20 cellular contexts compared by ENCODE assay signal in the genomic region with DNA sequence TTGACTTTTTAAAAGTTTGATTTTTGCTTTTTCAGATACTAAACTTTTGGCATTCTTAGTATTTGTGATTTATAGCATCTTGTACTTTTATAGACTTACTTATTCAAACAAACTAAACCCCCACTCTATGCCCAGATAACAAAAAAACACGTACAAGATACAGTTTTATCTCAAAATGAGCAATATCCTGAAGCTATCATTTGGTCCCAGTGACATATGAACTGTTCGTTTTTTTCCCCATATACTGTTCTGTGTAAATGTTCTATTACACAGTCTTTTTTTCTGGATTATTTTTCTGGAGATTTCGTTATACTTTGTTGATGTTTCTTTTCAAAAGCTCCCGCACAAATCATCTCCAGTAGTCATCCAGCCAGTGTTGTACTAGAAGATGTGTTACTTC. TPM values are rescaled to one million over a fixed set of nuclear protein-coding genes. Genes with fewer than 3 reads are reported as not detected.
DNase-seq lines count a peak whose midpoint lies in the region; ATAC-seq and TF ChIP-seq lines count a peak whose summit lies in the region.
"Had no signal": no experiment of that assay in that cellular context is flagged by ENCODE, and none has a peak within 500 bp of the region (broad histone marks: within the 10 kb centered on the region; RNA-seq: fewer than 3 reads in every experiment).

No MANE protein-coding gene starts in this region.

- H3K4me1 Mint-ChIP-seq in naive thymus-derived CD8-positive, alpha-beta T cell = peaks cover 10 to 16% (median 11%) of the 10 kb centered on the region in 4 donors

- H3K9me3 ChIP-seq in right atrium auricular region (no peaks in the 10 kb centered on the region), psoas muscle (no peaks in the 10 kb centered on the region), mucosa of descending colon (no peaks in the 10 kb centered on the region)
- H3K9me3 ChIP-seq: SJCRH30, tibial nerve had no signal

- no peaks in the 10 kb centered on the region for H3K27me3 Mint-ChIP-seq in naive thymus-derived CD8-positive, alpha-beta T cell
- H3K27me3 Mint-ChIP-seq: brain; CD4-positive, alpha-beta T cell had no signal

- WGBS in psoas muscle, 3 donors = 63 to 71% (median 65%) methylated on average over 4 of the region's 4 CpGs

- H3K4me3 ChIP-seq in right atrium auricular region = no peak overlapping the region
- H3K4me3 ChIP-seq in fibroblast of pulmonary artery (replicated peaks; ENCODE audit: low read depth, low read length) = no peak overlapping the region
- no peak overlapping the region for H3K4me3 ChIP-seq in psoas muscle
- H3K4me3 ChIP-seq in mucosa of descending colon = no peak overlapping the region
- H3K4me3 ChIP-seq: SJCRH30, tibial nerve had no signal

- no peak for TF ChIP-seq CTCF in right atrium auricular region (IDR thresholded peaks at IDR 0.05)
- TF ChIP-seq CTCF in fibroblast of pulmonary artery (IDR thresholded peaks at IDR 0.05; ENCODE audit: low read length, missing control alignments) = no peak
- TF ChIP-seq CTCF in psoas muscle (IDR thresholded peaks at IDR 0.05) = no peak
- no peak for TF ChIP-seq CTCF in mucosa of descending colon (IDR thresholded peaks at IDR 0.05)

- H3K27ac ChIP-seq in right atrium auricular region (peak overlapping the region; percentile 58 to 75), psoas muscle (peak overlapping the region; percentile 23)
- H3K27ac ChIP-seq: SJCRH30 had no signal

- DNase-seq in right atrium auricular region (ENCODE audit: low spot score) = no peak
- DNase-seq in Right ventricle myocardium inferior (ENCODE audit: missing footprints) = no peak
- peak; percentile 38 for DNase-seq in fibroblast of pulmonary artery (ENCODE audit: low read depth)
- no peak for DNase-seq in psoas muscle
- no peak for DNase-seq in naive thymus-derived CD8-positive, alpha-beta T cell
- DNase-seq in mucosa of descending colon = no peak
- no peak for DNase-seq in CD1c-positive myeloid dendritic cell (ENCODE audit: extremely low spot score)
- DNase-seq: activated CD4-positive, alpha-beta T cell treated with anti-CD3 and anti-CD28 coated beads for 48 hours; activated naive CD4-positive, alpha-beta T cell; CD4-positive, alpha-beta T cell; effector CD8-positive, alpha-beta T cell; NCI-H1930; NCI-H524; SJCRH30; stimulated activated CD4-positive, alpha-beta T cell treated with anti-CD3 and anti-CD28 coated beads, Interleukin-4, amount 100 ng/mL, for 24 hours; stimulated activated CD8-positive, alpha-beta memory T cell treated with anti-CD3 and anti-CD28 coated beads, Interleukin-4, amount 100 ng/mL, for 48 hours; T-helper 9 cell had no signal

- H3K4me1 ChIP-seq in right atrium auricular region (peaks cover 0 to 34% of the 10 kb centered on the region in 2 donors), psoas muscle (peaks cover 28% of the 10 kb centered on the region), mucosa of descending colon (ENCODE audit: low read depth) (no peaks in the 10 kb centered on the region)

- H3K9me3 Mint-ChIP-seq in naive thymus-derived CD8-positive, alpha-beta T cell = no peaks in the 10 kb centered on the region
- H3K9me3 Mint-ChIP-seq: brain; CD4-positive, alpha-beta T cell had no signal

- ATAC-seq in Right ventricle myocardium inferior = no peak
- no peak for ATAC-seq in psoas muscle
- no peak for ATAC-seq in HG03139 (IDR thresholded peaks at IDR 0.05; ENCODE audit: unreplicated experiment)
- ATAC-seq in naive thymus-derived CD8-positive, alpha-beta T cell = no peak
- ATAC-seq in mucosa of descending colon = no peak

- H3K36me3 Mint-ChIP-seq in naive thymus-derived CD8-positive, alpha-beta T cell = no peaks in the 10 kb centered on the region
- H3K36me3 Mint-ChIP-seq: brain had no signal

- peak overlapping the region in 1 of 10 donors; percentile 0 for H3K27ac Mint-ChIP-seq in naive thymus-derived CD8-positive, alpha-beta T cell
- H3K27ac Mint-ChIP-seq: CD4-positive, alpha-beta T cell had no signal

- no peaks in the 10 kb centered on the region for H3K27me3 ChIP-seq in right atrium auricular region
- H3K27me3 ChIP-seq in psoas muscle (ENCODE audit: insufficient read depth in 3 of 3, low read length in 2 of 3) = no peaks in the 10 kb centered on the region
- H3K27me3 ChIP-seq: tibial nerve had no signal

- H3K4me3 Mint-ChIP-seq in naive thymus-derived CD8-positive, alpha-beta T cell = no peak overlapping the region
- H3K4me3 Mint-ChIP-seq: CD4-positive, alpha-beta T cell had no signal

- intact Hi-C loops in Right ventricle myocardium inferior (cut with DNase I) (no loop called here), psoas muscle (cut with DNase I) (no loop called here), mucosa of descending colon (cut with DNase I, micrococcal nuclease) (no loop called here)

- H3K36me3 ChIP-seq in right atrium auricular region = no peaks in the 10 kb centered on the region
- H3K36me3 ChIP-seq in psoas muscle (ENCODE audit: insufficient read depth in 1 of 2, low read depth in 1 of 2) = no peaks in the 10 kb centered on the region
- H3K36me3 ChIP-seq in mucosa of descending colon (ENCODE audit: low read depth) = no peaks in the 10 kb centered on the region
- H3K36me3 ChIP-seq: SJCRH30, tibial nerve had no signal

- POLR2A ChIA-PET in naive thymus-derived CD8-positive, alpha-beta T cell (lab: Charles Lee) = no interaction called here

RNA-seq across cellular contexts. Expression of a gene that starts 27.3 kb away (rescaled TPM):
- total RNA-seq in right atrium auricular region (100 to 1,000 TPM in 1 of 2 donors, 10 to 100 TPM in 1; 85.7 to 112 TPM), Right ventricle myocardium inferior (82.4 TPM), psoas muscle (100 to 1,000 TPM in 2 of 4 donors, 10 to 100 TPM in 2; 89.5 to 104 (median 97.8) TPM), mucosa of descending colon (100 to 1,000 TPM; 103 to 128 (median 110) TPM)
- 10 to 100 TPM; 35.6 to 89.2 (median 36.3) TPM for polyA plus RNA-seq in psoas muscle
- total RNA-seq in naive thymus-derived CD8-positive, alpha-beta T cell = 10 to 100 TPM; 82.0 to 94.6 TPM
- polyA plus RNA-seq in naive thymus-derived CD8-positive, alpha-beta T cell = 100 to 1,000 TPM; 163 to 207 (median 173) TPM

RNA-seq across cellular contexts. Expression of a gene that starts 33.3 kb away (rescaled TPM):
- total RNA-seq in right atrium auricular region = 100 to 1,000 TPM; 237 to 268 TPM
- 206 TPM for total RNA-seq in Right ventricle myocardium inferior
- total RNA-seq in psoas muscle = 100 to 1,000 TPM in 2 of 4 donors, 10 to 100 TPM in 2; 35.2 to 110 (median 88.3) TPM
- polyA plus RNA-seq in psoas muscle = 100 to 1,000 TPM in 2 of 3 donors, 10 to 100 TPM in 1; 33.5 to 134 (median 108) TPM
- total RNA-seq in naive thymus-derived CD8-positive, alpha-beta T cell = 1 to 10 TPM; 8.2 to 9.0 TPM
- polyA plus RNA-seq in naive thymus-derived CD8-positive, alpha-beta T cell = 1 to 10 TPM; 6.1 to 8.1 (median 6.4) TPM
- total RNA-seq in mucosa of descending colon = 100 to 1,000 TPM in 1 of 3 donors, 10 to 100 TPM in 2; 39.9 to 101 (median 42.4) TPM
